In the genomic region with DNA sequence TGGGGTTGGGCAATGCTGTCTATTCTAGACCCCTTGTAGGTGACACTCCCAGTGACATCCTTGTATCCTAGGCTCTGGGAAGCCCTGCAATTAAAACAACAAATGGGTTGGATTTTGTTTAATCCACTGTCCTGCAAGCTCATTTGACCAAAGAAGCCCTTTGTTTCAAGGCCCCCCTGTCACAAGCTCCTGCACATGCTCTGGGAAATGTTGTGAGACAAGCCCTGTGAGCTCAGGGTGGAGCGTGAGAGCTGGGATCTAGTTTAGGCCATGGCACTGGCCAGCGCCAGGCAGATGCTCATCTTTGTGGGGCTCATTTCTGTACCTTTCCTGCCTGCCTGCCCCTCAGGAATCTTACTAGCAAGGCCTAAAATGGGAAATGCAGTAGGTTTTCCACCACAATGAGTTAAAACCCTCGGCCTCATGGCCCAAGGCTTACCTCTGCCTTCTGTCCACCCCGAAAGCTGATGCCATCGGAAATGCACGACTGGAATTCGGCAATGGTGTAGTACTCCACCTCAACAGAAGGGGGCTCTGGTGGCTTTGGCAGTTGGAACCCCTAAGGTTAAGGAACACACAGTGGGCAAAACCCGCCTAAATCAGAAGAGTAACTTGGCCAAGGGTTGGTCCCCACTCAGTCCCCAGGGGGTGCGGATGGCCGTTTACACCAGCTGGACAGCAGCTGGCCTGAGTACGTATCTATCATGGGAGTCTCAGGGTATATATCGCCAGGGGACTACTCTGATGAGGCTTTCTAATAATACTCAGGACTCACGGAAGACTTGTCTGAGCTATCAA, we compare ENCODE assay signal across 9 cellular contexts.
DNase-seq lines count a peak whose midpoint lies in the region; FAIRE-seq and TF ChIP-seq lines count a peak whose summit lies in the region.
"Had no signal": no experiment of that assay in that cellular context is flagged by ENCODE, and none has a peak within 500 bp of the region (broad histone marks: within the 10 kb centered on the region; RNA-seq: fewer than 3 reads in every experiment).

No MANE protein-coding gene starts in this region.

- 72 to 77% (median 74%) methylated on average over 9 to 13 of the region's 13 CpGs for WGBS in adrenal gland, 4 donors
- WGBS in small intestine, 3 donors = 72 to 93% (median 86%) methylated on average over 13 of the region's 13 CpGs

- H3K79me2 ChIP-seq in PC-9 (ENCODE audit: low read depth) = no peaks in the 10 kb centered on the region

- H4K20me1 ChIP-seq in PC-9 (ENCODE audit: insufficient read depth) = no peaks in the 10 kb centered on the region

- no peaks in the 10 kb centered on the region for H3K27me3 ChIP-seq in PC-9 (ENCODE audit: insufficient read depth, low read depth)
- H3K27me3 ChIP-seq in adrenal gland = no peaks in the 10 kb centered on the region
- H3K27me3 ChIP-seq in left ventricle myocardium inferior (ENCODE audit: low read depth) = no peaks in the 10 kb centered on the region
- no peaks in the 10 kb centered on the region for H3K27me3 ChIP-seq in small intestine (ENCODE audit: control insufficient read depth in 2 of 2, insufficient read depth in 2 of 2, low read length in 2 of 2)

- no peak for TF ChIP-seq POLR2A in adrenal gland (IDR thresholded peaks at IDR 0.05)

- no peak overlapping the region for H3K4me2 ChIP-seq in PC-9

- no peaks in the 10 kb centered on the region for H3K9me2 ChIP-seq in PC-9 (ENCODE audit: insufficient read depth)

- no peak for FAIRE-seq in small intestine (lab: Jason Lieb, UNC)
- FAIRE-seq: G401.6 had no signal

- H3K36me3 ChIP-seq in PC-9 (ENCODE audit: low read depth) = no peaks in the 10 kb centered on the region
- H3K36me3 ChIP-seq in adrenal gland (replicated peaks in 1 of 2) = peaks cover 0 to 31% of the 10 kb centered on the region in 2 donors
- H3K36me3 ChIP-seq in left ventricle myocardium inferior = peaks cover 49% of the 10 kb centered on the region
- H3K36me3 ChIP-seq in small intestine (ENCODE audit: control insufficient read depth in 2 of 2, insufficient read depth in 2 of 2, low read length in 2 of 2) = peaks cover 0 to 2% of the 10 kb centered on the region in 2 donors

- intact Hi-C loops in PC-9 (cut with micrococcal nuclease; ENCODE audit: unreplicated experiment) (no loop called here), adrenal gland (cut with DNase I) (no loop called here), left ventricle myocardium inferior (cut with micrococcal nuclease) (no loop called here)

- H3K27ac ChIP-seq in PC-9 (no peak overlapping the region), adrenal gland (no peak overlapping the region), left ventricle myocardium inferior (replicated peaks) (no peak overlapping the region), small intestine (ENCODE audit: low read depth in 1 of 2, low read length in 1 of 2) (no peak overlapping the region)

- CTCF ChIA-PET in PC-9 (lab: Charles Lee) = no interaction called here

- BruUV-seq in PC-9 (replicated peaks; lab: Mats Ljungman, UMichigan) = no TSS peak

- DNase-seq in NCI-H82 (lab: John Stamatoyannopoulos, UW) = peak; percentile 48
- no peak for DNase-seq in NCI-H82 treated with DMSO at 0.1 percent for 48 hours (lab: John Stamatoyannopoulos, UW; ENCODE audit: unreplicated experiment)
- DNase-seq in PC-9 = peak in 1 of 2 experiments; percentile 15
- peak; percentile 45 to 80 (median 51) for DNase-seq in adrenal gland
- DNase-seq in left ventricle myocardium inferior = no peak
- DNase-seq in small intestine = peak; percentile 28
- no peak for DNase-seq in NCI-H2029 treated with DMSO at 0.1 percent for 48 hours (lab: John Stamatoyannopoulos, UW)
- DNase-seq in cortex of kidney (lab: John Stamatoyannopoulos, UW) = no peak

- no peaks in the 10 kb centered on the region for H3F3A ChIP-seq in PC-9 (ENCODE audit: insufficient read depth, low read depth)

- H3K9me3 ChIP-seq in PC-9 (ENCODE audit: insufficient read depth, low read depth) (no peaks in the 10 kb centered on the region), adrenal gland (replicated peaks in 1 of 3) (no peaks in the 10 kb centered on the region), left ventricle myocardium inferior (replicated peaks) (no peaks in the 10 kb centered on the region), small intestine (ENCODE audit: control insufficient read depth, low read depth) (no peaks in the 10 kb centered on the region)

- H3K4me1 ChIP-seq in PC-9 (replicated peaks; ENCODE audit: insufficient read depth) = no peaks in the 10 kb centered on the region
- H3K4me1 ChIP-seq in adrenal gland (replicated peaks in 1 of 2) = no peaks in the 10 kb centered on the region
- peaks cover 9% of the 10 kb centered on the region for H3K4me1 ChIP-seq in left ventricle myocardium inferior
- H3K4me1 ChIP-seq in small intestine (ENCODE audit: control insufficient read depth in 2 of 2, insufficient read depth in 1 of 2, low read depth in 1 of 2, low read length in 1 of 2) = no peaks in the 10 kb centered on the region

- TF ChIP-seq CTCF in PC-9 (conservative IDR thresholded peaks at IDR 0.05) (peak; percentile 63), adrenal gland (IDR thresholded peaks at IDR 0.05) (peak; percentile 65 to 81 (median 77)), left ventricle myocardium inferior (IDR thresholded peaks at IDR 0.05; ENCODE audit: borderline replicate concordance) (peak; percentile 84)

- H2AFZ ChIP-seq in PC-9 = no peak overlapping the region

- no peak overlapping the region for H3K4me3 ChIP-seq in PC-9
- H3K4me3 ChIP-seq in adrenal gland = no peak overlapping the region
- H3K4me3 ChIP-seq in left ventricle myocardium inferior = no peak overlapping the region
- no peak overlapping the region for H3K4me3 ChIP-seq in small intestine (ENCODE audit: low read depth in 1 of 2, low read length in 2 of 2)

- POLR2A ChIA-PET in PC-9 (lab: Charles Lee; ENCODE audit: unreplicated experiment) = no interaction called here

Comparison
In these comparisons a context has a peak if more than half of its experiments do, and no peak if none do; other contexts are left out.
1. DNase-seq: peak in NCI-H82 (single experiment), adrenal gland (7 of 7) and small intestine (single experiment); none in NCI-H82 treated with DMSO at 0.1 percent for 48 hours (single experiment), left ventricle myocardium inferior (single experiment), NCI-H2029 treated with DMSO at 0.1 percent for 48 hours (single experiment) and cortex of kidney (single experiment).
2. Peak in every context shown above with its lines, with median percentiles within 50 percentile points of each other: CTCF ChIP-seq.